ENCODE assay signal across 26 cellular contexts in the genomic region with DNA sequence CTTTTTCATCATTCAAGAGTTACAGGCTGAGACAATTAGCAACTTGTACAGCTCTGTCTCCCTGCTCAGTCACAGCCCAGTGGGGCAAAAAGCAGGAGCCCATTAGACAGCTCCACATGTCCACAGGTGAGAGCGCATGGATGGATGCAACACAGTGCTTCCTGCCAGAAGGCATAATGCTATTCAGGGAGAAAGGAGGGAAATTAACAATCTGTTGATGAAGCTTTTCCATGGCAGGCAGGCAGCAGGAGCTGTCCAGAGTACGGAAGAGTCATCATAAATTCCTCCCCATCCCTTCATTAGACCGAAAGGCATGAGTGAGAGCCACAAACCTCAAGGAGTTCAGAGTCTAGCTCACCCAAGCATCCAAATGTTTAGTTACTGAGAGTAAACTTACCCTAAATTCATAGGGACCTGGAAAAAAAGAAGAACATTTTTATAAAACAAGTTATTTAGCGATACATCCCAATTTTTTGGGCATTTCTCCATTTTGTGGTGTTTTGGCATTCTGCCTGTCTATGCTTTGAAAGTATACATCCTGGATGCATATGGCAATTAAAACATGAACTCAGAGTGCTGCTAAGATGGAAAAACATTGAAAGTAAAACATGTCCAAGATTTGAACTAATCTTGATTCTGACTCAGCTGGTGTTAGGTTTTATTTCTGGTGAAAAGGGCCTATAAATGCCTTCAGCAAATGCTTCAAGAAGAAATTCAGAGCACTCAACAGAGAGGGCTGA.
"Had no signal": no experiment of that assay in that cellular context is flagged by ENCODE, and none has a peak within 500 bp of the region (broad histone marks: within the 10 kb centered on the region; RNA-seq: fewer than 3 reads in every experiment).

No MANE protein-coding gene starts in this region.

- DNase-seq: colonic mucosa; effector CD8-positive, alpha-beta T cell; endodermal cell; esophagus squamous epithelium; foreskin melanocyte; glutamatergic neuron; heart right ventricle; hippocampal formation; islet precursor cell; kidney glomerular epithelial cell; left colon; left ventricle myocardium superior; lower lobe of right lung; pancreas; right lobe of liver; stimulated activated CD4-positive, alpha-beta T cell treated with anti-CD3 and anti-CD28 coated beads, Interleukin-15, amount 100 ng/mL, for 24 hours; stimulated activated CD4-positive, alpha-beta T cell treated with anti-CD3 and anti-CD28 coated beads, Interleukin-2, amount 100 ng/mL, for 48 hours; stimulated activated naive B cell treated with anti-CD40 and anti-IgM and Interleukin-4, amounts not matched to agents 10 μg/mL and 1 μg/mL and 100 μg/mL, for 72 hours; transverse colon; upper lobe of right lung; uterus had no signal

- H3K4me3 Mint-ChIP-seq: dendritic cell treated with granulocyte-macrophage colony-stimulating factor and Interleukin-4, amounts not matched to agents 40 ng/mL and 50 ng/mL, for 4 days; endodermal cell; natural killer cell treated with Interleukin-12 subunit alpha and Interleukin-12 subunit beta and Interleukin-15 and Interleukin-18, amount 100 ng/mL, for 72 hours; neural crest cell; stimulated activated naive B cell treated with anti-CD40 and anti-IgM and Interleukin-4, amounts not matched to agents 10 μg/mL and 1 μg/mL and 100 μg/mL, for 72 hours; stimulated activated naive CD8-positive, alpha-beta T cell treated with anti-CD3 and anti-CD28 coated beads, Interleukin-15, Interleukin-2, amounts not matched to agents 100 ng/mL and 50 ng/mL, for 24 hours had no signal

- ATAC-seq: heart right ventricle; left colon; left ventricle myocardium superior; lower lobe of right lung; natural killer cell treated with Interleukin-12 subunit alpha and Interleukin-12 subunit beta and Interleukin-15 and Interleukin-18, amount 100 ng/mL, for 72 hours; right lobe of liver; stimulated activated naive B cell treated with anti-CD40 and anti-IgM and Interleukin-4, amounts not matched to agents 10 μg/mL and 1 μg/mL and 100 μg/mL, for 72 hours; upper lobe of right lung had no signal

- H3K4me1 Mint-ChIP-seq: endodermal cell; stimulated activated naive B cell treated with anti-CD40 and anti-IgM and Interleukin-4, amounts not matched to agents 10 μg/mL and 1 μg/mL and 100 μg/mL, for 72 hours had no signal

- H3K27ac Mint-ChIP-seq: dendritic cell treated with granulocyte-macrophage colony-stimulating factor and Interleukin-4, amounts not matched to agents 40 ng/mL and 50 ng/mL, for 4 days; endodermal cell; natural killer cell treated with Interleukin-12 subunit alpha and Interleukin-12 subunit beta and Interleukin-15 and Interleukin-18, amount 100 ng/mL, for 72 hours; progenitor cell of endocrine pancreas; stimulated activated naive B cell treated with anti-CD40 and anti-IgM and Interleukin-4, amounts not matched to agents 10 μg/mL and 1 μg/mL and 100 μg/mL, for 72 hours; stimulated activated naive CD8-positive, alpha-beta T cell treated with anti-CD3 and anti-CD28 coated beads, Interleukin-15, Interleukin-2, amounts not matched to agents 100 ng/mL and 50 ng/mL, for 24 hours had no signal

- H3K36me3 Mint-ChIP-seq: natural killer cell treated with Interleukin-12 subunit alpha and Interleukin-12 subunit beta and Interleukin-15 and Interleukin-18, amount 100 ng/mL, for 72 hours; stimulated activated naive B cell treated with anti-CD40 and anti-IgM and Interleukin-4, amounts not matched to agents 10 μg/mL and 1 μg/mL and 100 μg/mL, for 72 hours had no signal

- H3K27me3 Mint-ChIP-seq: dendritic cell treated with granulocyte-macrophage colony-stimulating factor and Interleukin-4, amounts not matched to agents 40 ng/mL and 50 ng/mL, for 4 days; progenitor cell of endocrine pancreas had no signal
